In the genomic region with DNA sequence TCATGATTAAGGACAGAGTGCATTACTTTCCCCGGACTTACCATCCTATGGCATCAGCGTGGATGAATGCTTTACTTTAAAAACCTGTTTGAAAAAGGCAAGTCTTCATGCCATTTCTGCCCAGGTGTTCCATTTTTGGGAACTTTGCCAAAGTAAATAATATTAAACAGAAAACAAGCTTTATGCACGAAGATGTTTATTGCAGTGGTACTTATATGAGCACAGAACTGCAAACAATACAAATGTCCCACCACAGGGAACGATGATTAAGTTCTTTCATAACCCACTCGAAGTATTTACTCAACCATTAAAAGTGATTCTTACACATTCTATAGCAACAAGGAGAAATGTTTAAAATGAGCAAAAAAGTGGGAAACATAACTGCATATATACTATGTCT, we compare ENCODE assay signal across 1 cellular context.
TF ChIP-seq lines count a peak whose summit lies in the region.

No MANE protein-coding gene starts in this region.

TF ChIP-seq in HEK293, 187 proteins besides CTCF, POLR2A, EP300 and RAD21 (continued from another document and continues in another):
- TF ChIP-seq, protein P1, sequence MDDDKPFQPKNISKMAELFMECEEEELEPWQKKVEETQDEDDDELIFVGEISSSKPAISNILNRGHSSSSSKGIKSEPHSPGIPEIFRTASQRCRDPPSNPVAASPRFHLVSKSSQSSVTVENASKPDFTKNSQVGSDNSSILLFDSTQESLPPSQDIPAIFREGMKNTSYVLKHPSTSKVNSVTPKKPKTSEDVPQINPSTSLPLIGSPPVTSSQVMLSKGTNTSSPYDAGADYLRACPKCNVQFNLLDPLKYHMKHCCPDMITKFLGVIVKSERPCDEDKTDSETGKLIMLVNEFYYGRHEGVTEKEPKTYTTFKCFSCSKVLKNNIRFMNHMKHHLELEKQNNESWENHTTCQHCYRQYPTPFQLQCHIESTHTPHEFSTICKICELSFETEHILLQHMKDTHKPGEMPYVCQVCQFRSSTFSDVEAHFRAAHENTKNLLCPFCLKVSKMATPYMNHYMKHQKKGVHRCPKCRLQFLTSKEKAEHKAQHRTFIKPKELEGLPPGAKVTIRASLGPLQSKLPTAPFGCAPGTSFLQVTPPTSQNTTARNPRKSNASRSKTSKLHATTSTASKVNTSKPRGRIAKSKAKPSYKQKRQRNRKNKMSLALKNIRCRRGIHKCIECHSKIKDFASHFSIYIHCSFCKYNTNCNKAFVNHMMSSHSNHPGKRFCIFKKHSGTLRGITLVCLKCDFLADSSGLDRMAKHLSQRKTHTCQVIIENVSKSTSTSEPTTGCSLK (tag by site-specific recombination; IDR thresholded peaks at IDR 0.05): no peak
- TF ChIP-seq GLI2 (tag by site-specific recombination; IDR thresholded peaks at IDR 0.05; ENCODE audit: borderline replicate concordance, low read depth) (0 out of 2 replicates have a peak, but pooled peaks have one; percentile 36), ZNF670 (tag by site-specific recombination; IDR thresholded peaks at IDR 0.05; ENCODE audit: low read depth) (no peak), ZNF747 (tag by site-specific recombination; IDR thresholded peaks at IDR 0.05) (no peak), ZNF626 (tag by site-specific recombination; IDR thresholded peaks at IDR 0.05) (no peak), SALL2 (tag by site-specific recombination; IDR thresholded peaks at IDR 0.05; ENCODE audit: borderline replicate concordance) (no peak), SCRT2 (tag by site-specific recombination; IDR thresholded peaks at IDR 0.05) (no peak), ZBTB8A (tag by site-specific recombination; IDR thresholded peaks at IDR 0.05) (0 out of 2 replicates have a peak, but pooled peaks have one; percentile 20), SCRT1 (tag by site-specific recombination; IDR thresholded peaks at IDR 0.05; ENCODE audit: borderline replicate concordance) (peak; percentile 41; the same call in 1 of the 2 replicates), ZNF777 (tag by site-specific recombination; IDR thresholded peaks at IDR 0.05; ENCODE audit: borderline replicate concordance) (no peak), FEZF1 (tag by site-specific recombination; IDR thresholded peaks at IDR 0.05) (peak; percentile 83), ZNF843 (tag by site-specific recombination; IDR thresholded peaks at IDR 0.05) (peak; percentile 70; the same call in 1 of the 2 replicates), ZNF157 (tag by site-specific recombination; IDR thresholded peaks at IDR 0.05) (no peak), ZBTB21 (tag by site-specific recombination; IDR thresholded peaks at IDR 0.05) (no peak), ZNF433 (tag by site-specific recombination; IDR thresholded peaks at IDR 0.05; ENCODE audit: low read depth) (no peak), ZNF24 (tag by site-specific recombination; IDR thresholded peaks at IDR 0.05) (no peak), ZNF302 (tag by site-specific recombination; IDR thresholded peaks at IDR 0.05; ENCODE audit: low read depth) (no peak), ZNF629 (tag by site-specific recombination; IDR thresholded peaks at IDR 0.05) (0 out of 2 replicates have a peak, but pooled peaks have one; percentile 11), ZNF776 (tag by site-specific recombination; IDR thresholded peaks at IDR 0.05; ENCODE audit: borderline replicate concordance) (no peak), ZNF768 (tag by site-specific recombination; IDR thresholded peaks at IDR 0.05) (no peak), ZNF366 (tag by site-specific recombination; conservative IDR thresholded peaks at IDR 0.05) (0 out of 2 replicates have a peak, but pooled peaks have one; percentile 15), HOXD13 (CRISPR knock-in tag; IDR thresholded peaks at IDR 0.05; ENCODE audit: borderline replicate concordance) (0 out of 2 replicates have a peak, but pooled peaks have one; percentile 56), PRDM1 (tag by site-specific recombination; IDR thresholded peaks at IDR 0.05) (no peak), ZNF221 (tag by site-specific recombination; IDR thresholded peaks at IDR 0.05; ENCODE audit: borderline replicate concordance) (no peak), ZNF785 (tag by site-specific recombination; IDR thresholded peaks at IDR 0.05) (no peak), ZNF184 (tag by site-specific recombination; IDR thresholded peaks at IDR 0.05) (no peak), YY2 (tag by site-specific recombination; IDR thresholded peaks at IDR 0.05) (no peak)
- TF ChIP-seq, protein P2, sequence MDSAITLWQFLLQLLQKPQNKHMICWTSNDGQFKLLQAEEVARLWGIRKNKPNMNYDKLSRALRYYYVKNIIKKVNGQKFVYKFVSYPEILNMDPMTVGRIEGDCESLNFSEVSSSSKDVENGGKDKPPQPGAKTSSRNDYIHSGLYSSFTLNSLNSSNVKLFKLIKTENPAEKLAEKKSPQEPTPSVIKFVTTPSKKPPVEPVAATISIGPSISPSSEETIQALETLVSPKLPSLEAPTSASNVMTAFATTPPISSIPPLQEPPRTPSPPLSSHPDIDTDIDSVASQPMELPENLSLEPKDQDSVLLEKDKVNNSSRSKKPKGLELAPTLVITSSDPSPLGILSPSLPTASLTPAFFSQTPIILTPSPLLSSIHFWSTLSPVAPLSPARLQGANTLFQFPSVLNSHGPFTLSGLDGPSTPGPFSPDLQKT (IDR thresholded peaks at IDR 0.05; ENCODE audit: borderline replicate concordance, low read depth, low read length): no peak
- TF ChIP-seq, protein P3, sequence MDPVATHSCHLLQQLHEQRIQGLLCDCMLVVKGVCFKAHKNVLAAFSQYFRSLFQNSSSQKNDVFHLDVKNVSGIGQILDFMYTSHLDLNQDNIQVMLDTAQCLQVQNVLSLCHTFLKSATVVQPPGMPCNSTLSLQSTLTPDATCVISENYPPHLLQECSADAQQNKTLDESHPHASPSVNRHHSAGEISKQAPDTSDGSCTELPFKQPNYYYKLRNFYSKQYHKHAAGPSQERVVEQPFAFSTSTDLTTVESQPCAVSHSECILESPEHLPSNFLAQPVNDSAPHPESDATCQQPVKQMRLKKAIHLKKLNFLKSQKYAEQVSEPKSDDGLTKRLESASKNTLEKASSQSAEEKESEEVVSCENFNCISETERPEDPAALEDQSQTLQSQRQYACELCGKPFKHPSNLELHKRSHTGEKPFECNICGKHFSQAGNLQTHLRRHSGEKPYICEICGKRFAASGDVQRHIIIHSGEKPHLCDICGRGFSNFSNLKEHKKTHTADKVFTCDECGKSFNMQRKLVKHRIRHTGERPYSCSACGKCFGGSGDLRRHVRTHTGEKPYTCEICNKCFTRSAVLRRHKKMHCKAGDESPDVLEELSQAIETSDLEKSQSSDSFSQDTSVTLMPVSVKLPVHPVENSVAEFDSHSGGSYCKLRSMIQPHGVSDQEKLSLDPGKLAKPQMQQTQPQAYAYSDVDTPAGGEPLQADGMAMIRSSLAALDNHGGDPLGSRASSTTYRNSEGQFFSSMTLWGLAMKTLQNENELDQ (tag by site-specific recombination; IDR thresholded peaks at IDR 0.05; ENCODE audit: low read depth): no peak
- TF ChIP-seq, protein P4, sequence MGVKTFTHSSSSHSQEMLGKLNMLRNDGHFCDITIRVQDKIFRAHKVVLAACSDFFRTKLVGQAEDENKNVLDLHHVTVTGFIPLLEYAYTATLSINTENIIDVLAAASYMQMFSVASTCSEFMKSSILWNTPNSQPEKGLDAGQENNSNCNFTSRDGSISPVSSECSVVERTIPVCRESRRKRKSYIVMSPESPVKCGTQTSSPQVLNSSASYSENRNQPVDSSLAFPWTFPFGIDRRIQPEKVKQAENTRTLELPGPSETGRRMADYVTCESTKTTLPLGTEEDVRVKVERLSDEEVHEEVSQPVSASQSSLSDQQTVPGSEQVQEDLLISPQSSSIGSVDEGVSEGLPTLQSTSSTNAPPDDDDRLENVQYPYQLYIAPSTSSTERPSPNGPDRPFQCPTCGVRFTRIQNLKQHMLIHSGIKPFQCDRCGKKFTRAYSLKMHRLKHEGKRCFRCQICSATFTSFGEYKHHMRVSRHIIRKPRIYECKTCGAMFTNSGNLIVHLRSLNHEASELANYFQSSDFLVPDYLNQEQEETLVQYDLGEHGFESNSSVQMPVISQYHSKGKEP (tag by site-specific recombination; IDR thresholded peaks at IDR 0.05): peak; percentile 88
- TF ChIP-seq, protein P5, sequence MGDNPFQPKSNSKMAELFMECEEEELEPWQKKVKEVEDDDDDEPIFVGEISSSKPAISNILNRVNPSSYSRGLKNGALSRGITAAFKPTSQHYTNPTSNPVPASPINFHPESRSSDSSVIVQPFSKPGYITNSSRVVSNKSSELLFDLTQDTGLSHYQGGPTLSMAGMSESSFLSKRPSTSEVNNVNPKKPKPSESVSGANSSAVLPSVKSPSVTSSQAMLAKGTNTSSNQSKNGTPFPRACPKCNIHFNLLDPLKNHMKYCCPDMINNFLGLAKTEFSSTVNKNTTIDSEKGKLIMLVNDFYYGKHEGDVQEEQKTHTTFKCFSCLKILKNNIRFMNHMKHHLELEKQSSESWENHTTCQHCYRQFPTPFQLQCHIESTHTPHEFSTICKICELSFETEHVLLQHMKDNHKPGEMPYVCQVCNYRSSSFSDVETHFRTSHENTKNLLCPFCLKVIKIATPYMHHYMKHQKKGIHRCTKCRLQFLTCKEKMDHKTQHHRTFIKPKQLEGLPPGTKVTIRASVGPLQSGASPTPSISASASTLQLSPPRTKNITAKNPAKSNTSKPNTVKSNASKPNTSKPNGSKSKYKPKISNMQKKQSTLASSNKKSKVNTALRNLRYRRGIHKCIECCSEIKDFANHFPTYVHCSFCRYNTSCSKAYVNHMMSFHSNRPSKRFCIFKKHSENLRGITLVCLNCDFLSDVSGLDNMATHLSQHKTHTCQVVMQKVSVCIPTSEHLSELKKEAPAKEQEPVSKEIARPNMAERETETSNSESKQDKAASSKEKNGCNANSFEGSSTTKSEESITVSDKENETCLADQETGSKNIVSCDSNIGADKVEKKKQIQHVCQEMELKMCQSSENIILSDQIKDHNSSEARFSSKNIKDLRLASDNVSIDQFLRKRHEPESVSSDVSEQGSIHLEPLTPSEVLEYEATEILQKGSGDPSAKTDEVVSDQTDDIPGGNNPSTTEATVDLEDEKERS (tag by site-specific recombination; IDR thresholded peaks at IDR 0.05): no peak
- TF ChIP-seq, protein P6, sequence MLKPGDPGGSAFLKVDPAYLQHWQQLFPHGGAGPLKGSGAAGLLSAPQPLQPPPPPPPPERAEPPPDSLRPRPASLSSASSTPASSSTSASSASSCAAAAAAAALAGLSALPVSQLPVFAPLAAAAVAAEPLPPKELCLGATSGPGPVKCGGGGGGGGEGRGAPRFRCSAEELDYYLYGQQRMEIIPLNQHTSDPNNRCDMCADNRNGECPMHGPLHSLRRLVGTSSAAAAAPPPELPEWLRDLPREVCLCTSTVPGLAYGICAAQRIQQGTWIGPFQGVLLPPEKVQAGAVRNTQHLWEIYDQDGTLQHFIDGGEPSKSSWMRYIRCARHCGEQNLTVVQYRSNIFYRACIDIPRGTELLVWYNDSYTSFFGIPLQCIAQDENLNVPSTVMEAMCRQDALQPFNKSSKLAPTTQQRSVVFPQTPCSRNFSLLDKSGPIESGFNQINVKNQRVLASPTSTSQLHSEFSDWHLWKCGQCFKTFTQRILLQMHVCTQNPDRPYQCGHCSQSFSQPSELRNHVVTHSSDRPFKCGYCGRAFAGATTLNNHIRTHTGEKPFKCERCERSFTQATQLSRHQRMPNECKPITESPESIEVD (tag by site-specific recombination; IDR thresholded peaks at IDR 0.05): peak; percentile 96
- TF ChIP-seq, protein P7, sequence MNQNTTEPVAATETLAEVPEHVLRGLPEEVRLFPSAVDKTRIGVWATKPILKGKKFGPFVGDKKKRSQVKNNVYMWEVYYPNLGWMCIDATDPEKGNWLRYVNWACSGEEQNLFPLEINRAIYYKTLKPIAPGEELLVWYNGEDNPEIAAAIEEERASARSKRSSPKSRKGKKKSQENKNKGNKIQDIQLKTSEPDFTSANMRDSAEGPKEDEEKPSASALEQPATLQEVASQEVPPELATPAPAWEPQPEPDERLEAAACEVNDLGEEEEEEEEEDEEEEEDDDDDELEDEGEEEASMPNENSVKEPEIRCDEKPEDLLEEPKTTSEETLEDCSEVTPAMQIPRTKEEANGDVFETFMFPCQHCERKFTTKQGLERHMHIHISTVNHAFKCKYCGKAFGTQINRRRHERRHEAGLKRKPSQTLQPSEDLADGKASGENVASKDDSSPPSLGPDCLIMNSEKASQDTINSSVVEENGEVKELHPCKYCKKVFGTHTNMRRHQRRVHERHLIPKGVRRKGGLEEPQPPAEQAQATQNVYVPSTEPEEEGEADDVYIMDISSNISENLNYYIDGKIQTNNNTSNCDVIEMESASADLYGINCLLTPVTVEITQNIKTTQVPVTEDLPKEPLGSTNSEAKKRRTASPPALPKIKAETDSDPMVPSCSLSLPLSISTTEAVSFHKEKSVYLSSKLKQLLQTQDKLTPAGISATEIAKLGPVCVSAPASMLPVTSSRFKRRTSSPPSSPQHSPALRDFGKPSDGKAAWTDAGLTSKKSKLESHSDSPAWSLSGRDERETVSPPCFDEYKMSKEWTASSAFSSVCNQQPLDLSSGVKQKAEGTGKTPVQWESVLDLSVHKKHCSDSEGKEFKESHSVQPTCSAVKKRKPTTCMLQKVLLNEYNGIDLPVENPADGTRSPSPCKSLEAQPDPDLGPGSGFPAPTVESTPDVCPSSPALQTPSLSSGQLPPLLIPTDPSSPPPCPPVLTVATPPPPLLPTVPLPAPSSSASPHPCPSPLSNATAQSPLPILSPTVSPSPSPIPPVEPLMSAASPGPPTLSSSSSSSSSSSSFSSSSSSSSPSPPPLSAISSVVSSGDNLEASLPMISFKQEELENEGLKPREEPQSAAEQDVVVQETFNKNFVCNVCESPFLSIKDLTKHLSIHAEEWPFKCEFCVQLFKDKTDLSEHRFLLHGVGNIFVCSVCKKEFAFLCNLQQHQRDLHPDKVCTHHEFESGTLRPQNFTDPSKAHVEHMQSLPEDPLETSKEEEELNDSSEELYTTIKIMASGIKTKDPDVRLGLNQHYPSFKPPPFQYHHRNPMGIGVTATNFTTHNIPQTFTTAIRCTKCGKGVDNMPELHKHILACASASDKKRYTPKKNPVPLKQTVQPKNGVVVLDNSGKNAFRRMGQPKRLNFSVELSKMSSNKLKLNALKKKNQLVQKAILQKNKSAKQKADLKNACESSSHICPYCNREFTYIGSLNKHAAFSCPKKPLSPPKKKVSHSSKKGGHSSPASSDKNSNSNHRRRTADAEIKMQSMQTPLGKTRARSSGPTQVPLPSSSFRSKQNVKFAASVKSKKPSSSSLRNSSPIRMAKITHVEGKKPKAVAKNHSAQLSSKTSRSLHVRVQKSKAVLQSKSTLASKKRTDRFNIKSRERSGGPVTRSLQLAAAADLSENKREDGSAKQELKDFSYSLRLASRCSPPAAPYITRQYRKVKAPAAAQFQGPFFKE (tag by site-specific recombination; IDR thresholded peaks at IDR 0.05; ENCODE audit: borderline replicate concordance): no peak
- TF ChIP-seq, protein P8, sequence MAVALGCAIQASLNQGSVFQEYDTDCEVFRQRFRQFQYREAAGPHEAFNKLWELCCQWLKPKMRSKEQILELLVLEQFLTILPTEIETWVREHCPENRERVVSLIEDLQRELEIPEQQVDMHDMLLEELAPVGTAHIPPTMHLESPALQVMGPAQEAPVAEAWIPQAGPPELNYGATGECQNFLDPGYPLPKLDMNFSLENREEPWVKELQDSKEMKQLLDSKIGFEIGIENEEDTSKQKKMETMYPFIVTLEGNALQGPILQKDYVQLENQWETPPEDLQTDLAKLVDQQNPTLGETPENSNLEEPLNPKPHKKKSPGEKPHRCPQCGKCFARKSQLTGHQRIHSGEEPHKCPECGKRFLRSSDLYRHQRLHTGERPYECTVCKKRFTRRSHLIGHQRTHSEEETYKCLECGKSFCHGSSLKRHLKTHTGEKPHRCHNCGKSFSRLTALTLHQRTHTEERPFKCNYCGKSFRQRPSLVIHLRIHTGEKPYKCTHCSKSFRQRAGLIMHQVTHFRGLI (tag by site-specific recombination; IDR thresholded peaks at IDR 0.05): no peak
